ENCODE assay signal across 10 cellular contexts in the genomic region with DNA sequence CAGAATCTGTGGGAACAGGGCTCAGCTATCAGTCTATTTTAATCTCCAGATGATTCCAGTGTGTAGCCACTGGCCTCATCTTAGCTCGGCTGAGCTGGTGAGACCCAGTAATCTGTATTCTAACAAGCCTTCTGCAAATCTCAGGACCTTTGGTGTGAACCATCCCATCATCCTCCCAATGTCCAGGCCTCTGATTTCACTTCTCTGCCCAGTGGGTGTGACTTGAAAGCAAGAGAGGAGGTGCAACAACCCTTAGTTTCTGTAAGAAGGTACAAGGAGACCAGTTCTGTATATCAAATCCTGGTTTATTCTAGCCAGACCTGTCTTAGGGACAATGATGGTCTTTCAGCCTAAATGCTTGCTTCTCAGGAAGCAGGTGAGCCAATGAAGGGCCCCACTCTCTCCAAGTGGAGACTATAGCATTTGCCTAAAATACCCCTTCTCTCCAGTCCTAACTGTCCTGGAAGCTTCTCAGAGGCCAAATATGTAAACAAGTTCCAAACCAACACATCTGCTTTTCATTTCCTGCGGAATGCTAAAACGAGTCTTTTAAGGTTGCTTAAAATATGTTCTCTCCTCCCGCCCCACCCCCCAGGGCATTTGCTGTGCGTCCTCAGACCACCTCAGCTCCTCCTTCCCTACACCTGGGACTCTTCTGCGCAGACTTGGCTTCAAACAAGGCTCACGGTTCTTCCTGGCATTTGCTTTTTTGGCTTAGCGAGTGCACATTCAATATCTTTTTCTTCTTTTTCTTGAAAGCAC.
DNase-seq lines count a peak whose midpoint lies in the region; ATAC-seq and TF ChIP-seq lines count a peak whose summit lies in the region.
"Had no signal": no experiment of that assay in that cellular context is flagged by ENCODE, and none has a peak within 500 bp of the region (broad histone marks: within the 10 kb centered on the region; RNA-seq: fewer than 3 reads in every experiment).

No MANE protein-coding gene starts in this region.

- 36 to 41% methylated on average over 8 of the region's 8 CpGs for WGBS in sigmoid colon, 2 donors

- no peak for TF ChIP-seq POLR2A in Peyer's patch (IDR thresholded peaks at IDR 0.05)
- TF ChIP-seq POLR2A in sigmoid colon (IDR thresholded peaks at IDR 0.05) = no peak

- H3K9ac ChIP-seq in ES-I3 (ENCODE audit: low read depth, low read length) = peak overlapping the region; percentile 1; the same call in 1 of the 2 replicates

- H3K27ac Mint-ChIP-seq in chondrocyte (ENCODE audit: unreplicated experiment) = no peak overlapping the region
- no peak overlapping the region for H3K27ac Mint-ChIP-seq in CD8-positive, alpha-beta memory T cell
- H3K27ac Mint-ChIP-seq: dendritic cell treated with granulocyte-macrophage colony-stimulating factor and Interleukin-4, amounts not matched to agents 40 ng/mL and 50 ng/mL, for 4 days had no signal

- CTCF ChIA-PET in CD8-positive, alpha-beta memory T cell (lab: Charles Lee) = interaction anchor here (0.6 kb wide), 1 partner anchor 77 kb away, joined by 3 read pairs; no protein-coding TSS in a partner anchor

- H3K9me3 ChIP-seq in ES-I3 (ENCODE audit: control insufficient read depth, insufficient read depth, low read length) (no peaks in the 10 kb centered on the region), Peyer's patch (no peaks in the 10 kb centered on the region), sigmoid colon (no peaks in the 10 kb centered on the region)
- H3K9me3 ChIP-seq in CD8-positive, alpha-beta memory T cell (ENCODE audit: low read length) = no peaks in the 10 kb centered on the region

- no peaks in the 10 kb centered on the region for H3K27me3 ChIP-seq in Peyer's patch
- H3K27me3 ChIP-seq in sigmoid colon = no peaks in the 10 kb centered on the region
- H3K27me3 ChIP-seq in CD8-positive, alpha-beta memory T cell (ENCODE audit: insufficient read depth, low read length, poor library complexity, severe bottlenecking) = no peaks in the 10 kb centered on the region

- ATAC-seq in GM21528 (IDR thresholded peaks at IDR 0.05; ENCODE audit: low FRiP score, unreplicated experiment) = no peak

- TF ChIP-seq CTCF in Peyer's patch (IDR thresholded peaks at IDR 0.05) (no peak), fibroblast of villous mesenchyme (IDR thresholded peaks at IDR 0.05; ENCODE audit: insufficient read depth, low read depth, low read length) (no peak), sigmoid colon (IDR thresholded peaks at IDR 0.05) (no peak), chondrocyte (IDR thresholded peaks at IDR 0.05) (no peak)

- POLR2A ChIA-PET in CD8-positive, alpha-beta memory T cell (lab: Charles Lee) = no interaction called here

- no peak overlapping the region for H3K4me3 ChIP-seq in Peyer's patch
- H3K4me3 ChIP-seq in fibroblast of villous mesenchyme (ENCODE audit: low read depth, low read length) = no peak overlapping the region
- H3K4me3 ChIP-seq in sigmoid colon = no peak overlapping the region
- H3K4me3 ChIP-seq in CD8-positive, alpha-beta memory T cell (ENCODE audit: low read length) = no peak overlapping the region

- no peaks in the 10 kb centered on the region for H3K27me3 Mint-ChIP-seq in chondrocyte (ENCODE audit: low read depth)
- H3K27me3 Mint-ChIP-seq in CD8-positive, alpha-beta memory T cell = peaks cover 0 to 2% of the 10 kb centered on the region in 2 donors

- H3K36me3 ChIP-seq in ES-I3 (ENCODE audit: insufficient read depth, low read length) (no peaks in the 10 kb centered on the region), Peyer's patch (no peaks in the 10 kb centered on the region), sigmoid colon (no peaks in the 10 kb centered on the region)
- no peaks in the 10 kb centered on the region for H3K36me3 ChIP-seq in CD8-positive, alpha-beta memory T cell (ENCODE audit: insufficient read depth, low read length)

- peak in 1 of 4 donors; percentile 56 for TF ChIP-seq EP300 in sigmoid colon (IDR thresholded peaks at IDR 0.05)

- peaks cover 13% of the 10 kb centered on the region for H3K4me1 Mint-ChIP-seq in chondrocyte (ENCODE audit: low read depth)
- peaks cover 6 to 34% (median 20%) of the 10 kb centered on the region in 3 donors for H3K4me1 Mint-ChIP-seq in CD8-positive, alpha-beta memory T cell

- H3K27ac ChIP-seq in Peyer's patch (peak overlapping the region; percentile 52 to 79 (median 70)), sigmoid colon (peak overlapping the region in 3 of 4 donors; percentile 23 to 42 (median 38))
- no peak overlapping the region for H3K27ac ChIP-seq in CD8-positive, alpha-beta memory T cell (ENCODE audit: low read depth, low read length)

- H3K36me3 Mint-ChIP-seq in chondrocyte (ENCODE audit: low read depth) = no peaks in the 10 kb centered on the region
- no peaks in the 10 kb centered on the region for H3K36me3 Mint-ChIP-seq in CD8-positive, alpha-beta memory T cell

- intact Hi-C loops in sigmoid colon (cut with DNase I) = no loop called here

- no peaks in the 10 kb centered on the region for H3K9me3 Mint-ChIP-seq in chondrocyte (ENCODE audit: low read depth)
- no peaks in the 10 kb centered on the region for H3K9me3 Mint-ChIP-seq in CD8-positive, alpha-beta memory T cell
- H3K9me3 Mint-ChIP-seq: dendritic cell treated with granulocyte-macrophage colony-stimulating factor and Interleukin-4, amounts not matched to agents 40 ng/mL and 50 ng/mL, for 4 days had no signal

- H3K4me1 ChIP-seq in ES-I3 (ENCODE audit: insufficient read depth, low read length) (peaks cover 24% of the 10 kb centered on the region), Peyer's patch (peaks cover 7 to 27% (median 12%) of the 10 kb centered on the region in 4 donors), sigmoid colon (peaks cover 0 to 37% (median 21%) of the 10 kb centered on the region in 4 donors)
- peaks cover 9% of the 10 kb centered on the region for H3K4me1 ChIP-seq in CD8-positive, alpha-beta memory T cell (ENCODE audit: insufficient read depth, low read length)

- peak in 2 of 3 donors; percentile 74 to 75 for DNase-seq in Peyer's patch
- peak; percentile 90 for DNase-seq in fibroblast of villous mesenchyme (ENCODE audit: low read depth)
- peak; percentile 70 for DNase-seq in sigmoid colon
- no peak for DNase-seq in chondrocyte (ENCODE audit: low spot score)
- no peak for DNase-seq in CD8-positive, alpha-beta memory T cell
- DNase-seq in NCI-H1417 treated with DMSO at 0.1 percent for 48 hours (lab: John Stamatoyannopoulos, UW) = no peak

- H3K4me3 Mint-ChIP-seq in chondrocyte (ENCODE audit: unreplicated experiment) = no peak overlapping the region
- H3K4me3 Mint-ChIP-seq in CD8-positive, alpha-beta memory T cell = no peak overlapping the region
- H3K4me3 Mint-ChIP-seq: dendritic cell treated with granulocyte-macrophage colony-stimulating factor and Interleukin-4, amounts not matched to agents 40 ng/mL and 50 ng/mL, for 4 days; neural crest cell had no signal

Comparison
In these comparisons a context has a peak if more than half of its experiments do, and no peak if none do; other contexts are left out.
1. DNase-seq: peak in Peyer's patch (2 of 3), fibroblast of villous mesenchyme (single experiment) and sigmoid colon (single experiment); none in chondrocyte (single experiment), CD8-positive, alpha-beta memory T cell (0 of 5) and NCI-H1417 treated with DMSO at 0.1 percent for 48 hours (single experiment).